ENCODE assay signal across 8 cellular contexts in the genomic region with DNA sequence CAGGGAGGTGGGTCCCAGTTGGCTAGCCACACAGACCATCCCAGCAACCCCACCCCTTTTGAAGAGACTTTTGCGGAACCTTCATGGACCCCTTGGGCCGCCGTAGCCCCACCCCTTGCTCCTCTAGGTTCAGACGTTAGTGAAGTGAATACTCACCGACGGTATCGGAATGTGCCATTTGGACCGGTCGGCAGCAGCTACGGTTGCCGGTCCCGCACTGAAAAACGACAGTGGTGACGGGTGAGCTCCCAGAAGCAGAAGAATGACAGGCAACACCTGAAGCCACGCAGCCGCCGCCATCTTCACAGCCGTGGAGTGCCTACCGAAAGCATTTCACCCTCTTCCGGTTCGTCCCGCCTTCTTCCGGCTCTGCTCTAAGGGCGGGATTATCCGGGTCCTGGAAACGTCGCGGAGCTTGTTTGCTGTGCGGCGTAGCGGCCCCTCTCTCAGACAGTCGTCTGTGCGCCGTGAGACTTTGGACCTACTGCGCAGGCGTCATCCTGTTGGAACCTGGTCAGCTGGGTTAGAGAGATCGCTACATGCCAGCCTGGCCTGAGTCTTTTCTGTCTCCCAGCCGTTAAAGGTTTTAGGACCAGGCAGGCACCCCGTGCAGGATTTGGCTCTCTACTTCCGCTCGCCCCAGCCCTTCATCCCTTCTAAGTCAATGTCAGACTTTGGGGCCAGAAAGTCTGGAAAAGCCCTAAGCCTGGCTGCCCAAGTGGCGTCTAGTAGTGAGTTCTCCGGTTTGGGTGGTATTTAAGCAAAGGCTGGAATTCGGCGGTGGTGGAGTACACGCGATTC. TPM values are rescaled to one million over a fixed set of nuclear protein-coding genes. Genes with fewer than 3 reads are reported as not detected.
DNase-seq lines count a peak whose midpoint lies in the region; ATAC-seq and TF ChIP-seq lines count a peak whose summit lies in the region.

GANC (plus strand) TSS at position 103 of the 801 bp plus-strand sequence. CDS start 1,281 bp downstream, outside the sequence.
A gene with protein sequence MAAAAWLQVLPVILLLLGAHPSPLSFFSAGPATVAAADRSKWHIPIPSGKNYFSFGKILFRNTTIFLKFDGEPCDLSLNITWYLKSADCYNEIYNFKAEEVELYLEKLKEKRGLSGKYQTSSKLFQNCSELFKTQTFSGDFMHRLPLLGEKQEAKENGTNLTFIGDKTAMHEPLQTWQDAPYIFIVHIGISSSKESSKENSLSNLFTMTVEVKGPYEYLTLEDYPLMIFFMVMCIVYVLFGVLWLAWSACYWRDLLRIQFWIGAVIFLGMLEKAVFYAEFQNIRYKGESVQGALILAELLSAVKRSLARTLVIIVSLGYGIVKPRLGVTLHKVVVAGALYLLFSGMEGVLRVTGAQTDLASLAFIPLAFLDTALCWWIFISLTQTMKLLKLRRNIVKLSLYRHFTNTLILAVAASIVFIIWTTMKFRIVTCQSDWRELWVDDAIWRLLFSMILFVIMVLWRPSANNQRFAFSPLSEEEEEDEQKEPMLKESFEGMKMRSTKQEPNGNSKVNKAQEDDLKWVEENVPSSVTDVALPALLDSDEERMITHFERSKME (minus strand): TSS at position 335 of the 801 bp plus-strand sequence. CDS start 35 bp downstream, at position 300.

- H3K36me3 Mint-ChIP-seq in activated B cell treated with CpG ODN at 0.5 μM for 24 hours (ENCODE audit: low read depth), result peaks cover 48% of the 10 kb centered on the region
- H3K36me3 Mint-ChIP-seq in immature natural killer cell, result no peaks in the 10 kb centered on the region

- POLR2A ChIA-PET in activated B cell treated with CpG ODN at 0.5 μM for 24 hours (lab: Charles Lee), result interaction anchor here (0.6 to 2.0 kb wide), 22 partner anchors 13 to 1578 kb away, joined by 3 to 19 read pairs (median 4); partner anchors contain the start of genes CHP1, LCMT2, MGA and RAD51

- TF ChIP-seq CTCF in activated B cell treated with CpG ODN at 0.5 μM for 24 hours (IDR thresholded peaks at IDR 0.05), result no peak

- H3K4me1 Mint-ChIP-seq in activated B cell treated with CpG ODN at 0.5 μM for 24 hours (peaks cover 50% of the 10 kb centered on the region), immature natural killer cell (peaks cover 51 to 69% of the 10 kb centered on the region in 2 donors)

- CTCF ChIA-PET in activated B cell treated with CpG ODN at 0.5 μM for 24 hours (lab: Charles Lee), result interaction anchor here (0.6 kb wide), 1 partner anchor 224 kb away, joined by 4 read pairs; no protein-coding TSS in a partner anchor

- peak within 1 kb of the TSS; percentile 98 for H3K27ac ChIP-seq in caudate nucleus (ENCODE audit: low read depth, low read length)

- ATAC-seq in HG03196 (IDR thresholded peaks at IDR 0.05; ENCODE audit: unreplicated experiment) (peak; percentile 88), activated B cell treated with CpG ODN at 0.5 μM for 24 hours (ENCODE audit: low read depth) (peak; percentile 89)

- H3K4me3 Mint-ChIP-seq in activated B cell treated with CpG ODN at 0.5 μM for 24 hours (peak within 1 kb of the TSS; percentile 100), immature natural killer cell (peak within 1 kb of the TSS; percentile 88 to 100 (median 99))

- DNase-seq in AG08395 (ENCODE audit: low spot score) (peak; percentile 95), NCI-H345 (lab: John Stamatoyannopoulos, UW) (peak; percentile 97), activated B cell treated with CpG ODN at 0.5 μM for 24 hours (peak; percentile 85), caudate nucleus (lab: John Stamatoyannopoulos, UW) (peak; percentile 63 to 99 (median 97)), immature natural killer cell (peak; percentile 94 to 95 (median 95)), smooth muscle cell of the brain vasculature (ENCODE audit: low read depth, low spot score) (peak; percentile 96)

- intact Hi-C loops in activated B cell treated with CpG ODN at 0.5 μM for 24 hours (cut with micrococcal nuclease), result loop anchor here (1.0 to 10.0 kb wide), 13 partner anchors 65 to 1681 kb away; partner anchors contain the start of genes CCNDBP1, CDAN1, EHD4 and INO80

- H3K27ac Mint-ChIP-seq in activated B cell treated with CpG ODN at 0.5 μM for 24 hours, result peak within 1 kb of the TSS; percentile 100
- peak within 1 kb of the TSS; percentile 92 to 100 (median 98) for H3K27ac Mint-ChIP-seq in immature natural killer cell

- TF ChIP-seq POLR2A in GM18951 (IDR thresholded peaks at IDR 0.05; ENCODE audit: extremely low read depth, insufficient read depth, insufficient read length), result peak; percentile 95

- in situ Hi-C loops in GM18951 (cut with MboI; ENCODE audit: low sequenced_read_pairs, unreplicated experiment), result no loop called here

- H3K9me3 Mint-ChIP-seq in activated B cell treated with CpG ODN at 0.5 μM for 24 hours (no peaks in the 10 kb centered on the region), immature natural killer cell (no peaks in the 10 kb centered on the region)

- H3K27me3 Mint-ChIP-seq in activated B cell treated with CpG ODN at 0.5 μM for 24 hours (no peaks in the 10 kb centered on the region), immature natural killer cell (ENCODE audit: low read depth in 3 of 3) (peaks cover 9 to 11% (median 11%) of the 10 kb centered on the region in 3 donors)

RNA-seq across cellular contexts. Expression of gene GANC, which starts in this region (rescaled TPM):
- 59.9 and 72.2 TPM in 2 replicates for total RNA-seq in activated B cell treated with CpG ODN at 0.5 μM for 24 hours
- 10 to 100 TPM in 1 of 3 donors, 1 to 10 TPM in 2; 4.0 to 13.0 (median 9.6) TPM for polyA plus RNA-seq in immature natural killer cell

RNA-seq across cellular contexts. Expression of the second gene that starts in this region (rescaled TPM):
- 45.4 and 52.6 TPM in 2 replicates for total RNA-seq in activated B cell treated with CpG ODN at 0.5 μM for 24 hours
- 10 to 100 TPM; 55.5 to 93.8 (median 63.4) TPM for polyA plus RNA-seq in immature natural killer cell

Comparison
In these comparisons a context has a peak if more than half of its experiments do, and no peak if none do; other contexts are left out.
1. Peak in every context shown above with its lines: DNase-seq, ATAC-seq and H3K27ac ChIP-seq.